ENCODE assay signal across 8 cellular contexts in the genomic region with DNA sequence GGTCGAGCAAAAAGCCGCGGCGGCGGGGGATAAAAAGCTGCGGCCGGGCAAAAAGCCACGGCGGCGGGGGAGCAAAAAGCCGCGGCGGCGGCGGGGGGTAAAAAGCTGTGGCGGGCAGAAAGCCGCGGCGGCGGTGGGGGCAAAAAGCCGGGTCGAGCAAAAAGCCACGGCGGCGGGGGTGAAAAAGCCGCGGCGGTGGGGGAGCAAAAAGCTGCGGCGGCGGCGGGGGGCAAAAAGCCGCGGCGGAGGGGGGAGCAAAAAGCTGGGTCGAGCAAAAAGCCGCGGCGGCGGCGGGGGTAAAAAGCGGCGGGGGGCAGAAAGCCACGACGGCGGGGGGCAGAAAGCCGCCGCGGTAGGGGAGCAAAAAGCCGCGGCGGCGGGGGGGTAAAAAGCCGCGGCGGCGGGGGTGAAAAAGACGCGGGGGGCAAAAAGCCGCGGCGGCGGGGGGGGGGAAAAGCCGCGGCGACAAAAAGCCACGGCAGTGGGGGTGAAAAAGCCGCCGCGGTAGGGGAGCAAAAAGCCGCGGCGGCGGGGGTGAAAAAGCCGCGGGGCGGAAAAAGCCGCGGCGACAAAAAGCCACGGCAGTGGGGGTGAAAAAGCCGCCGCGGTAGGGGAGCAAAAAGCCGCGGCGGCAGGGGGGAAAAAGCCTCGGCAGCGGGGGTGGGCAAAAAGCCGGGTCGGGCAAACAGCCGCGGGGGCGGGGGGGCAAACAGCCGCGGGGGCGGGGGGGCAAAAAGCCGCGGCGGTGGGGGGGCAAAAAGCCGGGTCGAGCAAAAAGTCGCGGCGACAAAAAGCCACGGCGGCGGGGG.
DNase-seq lines count a peak whose midpoint lies in the region; ATAC-seq and TF ChIP-seq lines count a peak whose summit lies in the region.
"Not testable (repeated sequence)": the region's sequence is repeated elsewhere in the genome, so short reads cannot be mapped to it uniquely, and the experiment has no call there.

No MANE protein-coding gene starts in this region.

- not testable (repeated sequence) for H3K27me3 Mint-ChIP-seq in neural progenitor cell (ENCODE audit: insufficient read depth, low read depth)

- not testable (repeated sequence) for H3F3A ChIP-seq in neural progenitor cell (ENCODE audit: low read depth); smooth muscle cell (ENCODE audit: low read depth)

- H3K9ac ChIP-seq in neural progenitor cell; smooth muscle cell (ENCODE audit: low read depth): not testable (repeated sequence)

- not testable (repeated sequence) for ATAC-seq in heart right ventricle; upper lobe of left lung (ENCODE audit: low FRiP score in 2 of 2)

- not testable (repeated sequence) for H3K9me3 Mint-ChIP-seq in neural progenitor cell

- H4K20me1 ChIP-seq in OCI-LY7 (ENCODE audit: insufficient read depth, low read length); neural progenitor cell (ENCODE audit: low read depth); smooth muscle cell (ENCODE audit: low read depth): not testable (repeated sequence)

- H3K4me1 ChIP-seq in OCI-LY7 (ENCODE audit: insufficient read depth, low read length, poor library complexity, severe bottlenecking); heart right ventricle; neural progenitor cell; smooth muscle cell (ENCODE audit: low read depth); upper lobe of left lung: not testable (repeated sequence)

- H3K4me1 Mint-ChIP-seq in neural progenitor cell, result not testable (repeated sequence)

- CTCF ChIA-PET in OCI-LY7 (lab: Charles Lee; ENCODE audit: unreplicated experiment), result not testable (repeated sequence)

- 0 to 1% methylated on average over 27 to 85 of the region's 108 CpGs for WGBS in heart right ventricle, 2 donors
- WGBS in smooth muscle cell (ENCODE audit: low lambda C conversion rate), result 3% methylated on average over 6 of the region's 108 CpGs
- WGBS in upper lobe of left lung, 2 donors, result 4% methylated on average over 27 of the region's 108 CpGs; no CpG with 5 or more reads in 1 of the 2 donors

- DNase-seq in GM12865 (ENCODE audit: low read depth); OCI-LY7 (ENCODE audit: low spot score); coronary artery (ENCODE audit: low spot score); heart right ventricle; smooth muscle cell (lab: John Stamatoyannopoulos, UW; ENCODE audit: unreplicated experiment); upper lobe of left lung: not testable (repeated sequence)
- DNase-seq in activated effector memory CD4-positive, alpha-beta T cell treated with anti-CD3 and anti-CD28 coated beads, Interleukin-2, amount 50 U/mL, for 16 hours, result peak; percentile 63
- peak; percentile 57 for DNase-seq in neural progenitor cell (ENCODE audit: low spot score)

- H3K27me3 ChIP-seq in heart right ventricle (peaks cover 0 to 19% (median 0%) of the 10 kb centered on the region in 7 donors), neural progenitor cell (peaks cover 69% of the 10 kb centered on the region), smooth muscle cell (ENCODE audit: low read depth) (peaks cover 11% of the 10 kb centered on the region)
- H3K27me3 ChIP-seq in upper lobe of left lung, result not testable (repeated sequence)

- peak overlapping the region; percentile 9; the same call in 1 of the 2 replicates for H3K4me2 ChIP-seq in OCI-LY7 (ENCODE audit: low read length)
- peak overlapping the region; percentile 64 for H3K4me2 ChIP-seq in neural progenitor cell
- peak overlapping the region; percentile 82 for H3K4me2 ChIP-seq in smooth muscle cell

- H3K4me3 ChIP-seq in GM12865 (ENCODE audit: low read depth, low read length) (peak overlapping the region; percentile 54), OCI-LY7 (ENCODE audit: low read depth, low read length, poor library complexity, severe bottlenecking) (peak overlapping the region; percentile 62), coronary artery (peak overlapping the region; percentile 59), heart right ventricle (peak overlapping the region in 7 of 10 donors; percentile 17 to 49 (median 35)), neural progenitor cell (peak overlapping the region; percentile 52), smooth muscle cell (peak overlapping the region; percentile 52), upper lobe of left lung (peak overlapping the region in 3 of 4 donors; percentile 32 to 51 (median 49))

- H3K27ac Mint-ChIP-seq in neural progenitor cell, result not testable (repeated sequence)

- not testable (repeated sequence) for TF ChIP-seq EP300 in upper lobe of left lung (IDR thresholded peaks at IDR 0.05)

- H3K9me3 ChIP-seq in OCI-LY7 (ENCODE audit: low read length); heart right ventricle; neural progenitor cell (ENCODE audit: low read depth); smooth muscle cell (replicated peaks; ENCODE audit: low read depth); upper lobe of left lung: not testable (repeated sequence)

- TF ChIP-seq POLR2A in upper lobe of left lung (IDR thresholded peaks at IDR 0.05), result not testable (repeated sequence)

- POLR2A ChIA-PET in OCI-LY7 (lab: Charles Lee), result not testable (repeated sequence)

- H2AFZ ChIP-seq in OCI-LY7 (ENCODE audit: low read length); neural progenitor cell (replicated peaks); smooth muscle cell (ENCODE audit: low read depth): not testable (repeated sequence)

- peak overlapping the region; percentile 72 for H3K4me3 Mint-ChIP-seq in neural progenitor cell

- intact Hi-C loops in OCI-LY7 (cut with micrococcal nuclease; ENCODE audit: unreplicated experiment); heart right ventricle (cut with DNase I): not testable (repeated sequence)

- H3K36me3 ChIP-seq in OCI-LY7 (ENCODE audit: insufficient read depth, low read length); heart right ventricle; neural progenitor cell; smooth muscle cell (ENCODE audit: low read depth); upper lobe of left lung: not testable (repeated sequence)

- H3K9me2 ChIP-seq in OCI-LY7 (ENCODE audit: insufficient read depth, low read length), result not testable (repeated sequence)

- not testable (repeated sequence) for TF ChIP-seq CTCF in GM12865 (IDR thresholded peaks at IDR 0.05; ENCODE audit: insufficient read depth, low read depth, low read length, missing control alignments); OCI-LY7 (conservative IDR thresholded peaks at IDR 0.05; ENCODE audit: low read length); coronary artery (IDR thresholded peaks at IDR 0.05); heart right ventricle (IDR thresholded peaks at IDR 0.05); neural progenitor cell (IDR thresholded peaks at IDR 0.05); smooth muscle cell (IDR thresholded peaks at IDR 0.05; ENCODE audit: borderline replicate concordance, insufficient read depth, poor library complexity, severe bottlenecking); upper lobe of left lung (IDR thresholded peaks at IDR 0.05)

- not testable (repeated sequence) for H3K36me3 Mint-ChIP-seq in neural progenitor cell

- not testable (repeated sequence) for H3K27ac ChIP-seq in OCI-LY7 (ENCODE audit: low read depth, low read length, poor library complexity, severe bottlenecking); coronary artery; heart right ventricle; neural progenitor cell; smooth muscle cell (ENCODE audit: low read depth); upper lobe of left lung

- not testable (repeated sequence) for BruUV-seq in OCI-LY7 (replicated peaks; lab: Mats Ljungman, UMichigan)

- not testable (repeated sequence) for H3K79me2 ChIP-seq in OCI-LY7 (ENCODE audit: insufficient read depth, low read depth, low read length); neural progenitor cell (ENCODE audit: low read depth); smooth muscle cell (ENCODE audit: low read depth)

Comparison
In these comparisons a context has a peak if more than half of its experiments do, and no peak if none do; other contexts are left out.
1. H3K4me2 ChIP-seq: peak in every context shown above with its lines; median percentile 82 in smooth muscle cell; 64 in neural progenitor cell; 9 in OCI-LY7.